Comparison of ENCODE assay signal across 16 cellular contexts in genomic region chr5:178177569-178177968, GRCh38. TPM values are rescaled to one million over a fixed set of nuclear protein-coding genes. Genes with fewer than 3 reads are reported as not detected.
A peak's percentile ranks its signal among the peaks of the same experiment; 100 is the strongest.
DNase-seq lines count a peak whose midpoint lies in the region; ATAC-seq and TF ChIP-seq lines count a peak whose summit lies in the region.
"Had no signal": no experiment of that assay in that cellular context is flagged by ENCODE, and none has a peak within 500 bp of the region (broad histone marks: within the 10 kb centered on the region; RNA-seq: fewer than 3 reads in every experiment).

No MANE protein-coding gene starts in this region.

- H3K27ac ChIP-seq in HUES48 (ENCODE audit: low read depth, low read length), result no peak overlapping the region
- H3K27ac ChIP-seq in iPS-18a (ENCODE audit: low read length), result no peak overlapping the region
- H3K27ac ChIP-seq: A549, C4-2B had no signal

- no peak for TF ChIP-seq CTCF in WTC11 (IDR thresholded peaks at IDR 0.05)

- no peak overlapping the region for H3K4me3 Mint-ChIP-seq in WTC11
- H3K4me3 Mint-ChIP-seq: CD4-positive, alpha-beta memory T cell had no signal

- H3K9me3 ChIP-seq in HUES48 (ENCODE audit: control insufficient read depth, insufficient read depth, low read length) (no peaks in the 10 kb centered on the region), iPS-18a (ENCODE audit: control insufficient read depth, low read depth, low read length) (no peaks in the 10 kb centered on the region)
- H3K9me3 ChIP-seq: BE2C had no signal

- no peaks in the 10 kb centered on the region; the same call in 1 of the 2 replicates for H3K27me3 Mint-ChIP-seq in WTC11 (ENCODE audit: low read depth)

- DNase-seq in WTC11 (ENCODE audit: low spot score) (peak; percentile 43), mucosa of gallbladder (ENCODE audit: low spot score) (no peak), COR-L47 (lab: John Stamatoyannopoulos, UW) (no peak)
- DNase-seq: BE2C; CD4-positive, alpha-beta memory T cell; Karpas-422 had no signal

- CTCF ChIA-PET in WTC11 (lab: Charles Lee), result interaction anchor here (0.5 to 1.9 kb wide), 17 partner anchors 8 to 753 kb away, joined by 3 to 10 read pairs (median 5); partner anchors contain the start of genes HNRNPAB, NHP2 and PHYKPL

- ATAC-seq in WTC11 (peak; percentile 11), GM21737 (IDR thresholded peaks at IDR 0.05; ENCODE audit: unreplicated experiment) (no peak), GM18858 (IDR thresholded peaks at IDR 0.05; ENCODE audit: unreplicated experiment) (no peak)
- ATAC-seq: A549, GM12878, HepG2 had no signal

- peaks cover 46% of the 10 kb centered on the region for H3K4me1 Mint-ChIP-seq in WTC11

- POLR2A ChIA-PET in WTC11 (lab: Charles Lee), result interaction anchor here (1.0 kb wide), 2 partner anchors 15 to 26 kb away, joined by 3 read pairs; partner anchors contain the start of gene HNRNPAB

- H3K9me3 Mint-ChIP-seq in WTC11, result peaks cover 3% of the 10 kb centered on the region; the same call in 1 of the 2 replicates

- no peaks in the 10 kb centered on the region for H3K27me3 ChIP-seq in HUES48 (ENCODE audit: control insufficient read depth, insufficient read depth, low read length)
- no peaks in the 10 kb centered on the region for H3K27me3 ChIP-seq in iPS-18a (ENCODE audit: control insufficient read depth, insufficient read depth, low read length)
- H3K27me3 ChIP-seq: BE2C had no signal

- no peak overlapping the region for H3K4me3 ChIP-seq in HUES48 (ENCODE audit: low read depth, low read length)
- H3K4me3 ChIP-seq in iPS-18a (ENCODE audit: low read length), result no peak overlapping the region
- H3K4me3 ChIP-seq: A549, GM12878 had no signal

- H3K9ac ChIP-seq in HUES48 (ENCODE audit: low read depth, low read length), result 0 out of 2 replicates have a peak overlapping the region, but pooled peaks have one; percentile 5
- H3K9ac ChIP-seq in iPS-18a (ENCODE audit: low read length), result peak overlapping the region; percentile 15

- H3K36me3 Mint-ChIP-seq in WTC11, result peaks cover 2% of the 10 kb centered on the region; the same call in 1 of the 2 replicates
- H3K36me3 Mint-ChIP-seq: CD4-positive, alpha-beta memory T cell had no signal

- H3K36me3 ChIP-seq in HUES48 (ENCODE audit: control insufficient read depth, insufficient read depth, low read length), result no peaks in the 10 kb centered on the region
- H3K36me3 ChIP-seq in iPS-18a (ENCODE audit: control insufficient read depth, low read depth, low read length), result no peaks in the 10 kb centered on the region
- H3K36me3 ChIP-seq: BE2C had no signal

- peak overlapping the region; percentile 60; the same call in 1 of the 2 replicates for H3K27ac Mint-ChIP-seq in WTC11
- H3K27ac Mint-ChIP-seq: CD4-positive, alpha-beta memory T cell had no signal

- peaks cover 25% of the 10 kb centered on the region for H3K4me1 ChIP-seq in HUES48 (ENCODE audit: control insufficient read depth, insufficient read depth, low read length)
- H3K4me1 ChIP-seq in iPS-18a (ENCODE audit: control insufficient read depth, low read depth, low read length), result peaks cover 22% of the 10 kb centered on the region
- H3K4me1 ChIP-seq: A549, BE2C had no signal

TF ChIP-seq in WTC11, 78 proteins besides CTCF, POLR2A, EP300 and RAD21:
- TF ChIP-seq, protein P1, sequence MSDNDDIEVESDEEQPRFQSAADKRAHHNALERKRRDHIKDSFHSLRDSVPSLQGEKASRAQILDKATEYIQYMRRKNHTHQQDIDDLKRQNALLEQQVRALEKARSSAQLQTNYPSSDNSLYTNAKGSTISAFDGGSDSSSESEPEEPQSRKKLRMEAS (CRISPR knock-in tag; IDR thresholded peaks at IDR 0.05), result 0 out of 2 replicates have a peak, but pooled peaks have one; percentile 30
- TF ChIP-seq USF1 (CRISPR knock-in tag; IDR thresholded peaks at IDR 0.05), result 0 out of 2 replicates have a peak, but pooled peaks have one; percentile 25
- TF ChIP-seq FOXP1 (CRISPR knock-in tag; IDR thresholded peaks at IDR 0.05; ENCODE audit: borderline replicate concordance), result 0 out of 2 replicates have a peak, but pooled peaks have one; percentile 19
- no peak for TF ChIP-seq TEAD1 (CRISPR knock-in tag; IDR thresholded peaks at IDR 0.05)
TF ChIP-seq in WTC11: peak in this region for 3.

RNA-seq across cellular contexts. Expression of gene GMCL2, which starts 9.6 kb away (rescaled TPM):
- total RNA-seq in WTC11 (2021), result not detected in 3 replicates
- not detected for total RNA-seq in mucosa of gallbladder
- total RNA-seq: CD4-positive, alpha-beta memory T cell; GM12878; H4; HepG2; HT-29 had no signal

RNA-seq across cellular contexts. Expression of gene NHP2, which starts 23.9 kb away (rescaled TPM):
- 263 to 269 TPM (median 264 TPM) in 3 replicates for total RNA-seq in WTC11 (2021)
- total RNA-seq in mucosa of gallbladder, result 69.4 TPM

RNA-seq across cellular contexts. Expression of gene HNRNPAB, which starts 26.8 kb away (rescaled TPM):
- 414 to 457 TPM (median 419 TPM) in 3 replicates for total RNA-seq in WTC11 (2021)
- 110 TPM for total RNA-seq in mucosa of gallbladder

RNA-seq across cellular contexts. Expression of gene RMND5B, which starts 46.8 kb away (rescaled TPM):
- total RNA-seq in WTC11 (2021), result 86.1 to 93.3 TPM (median 92.5 TPM) in 3 replicates
- total RNA-seq in mucosa of gallbladder, result 43.7 TPM

RNA-seq across cellular contexts. Expression of gene PHYKPL, which starts 55.0 kb away (rescaled TPM):
- total RNA-seq in WTC11 (2021) (30.9 to 41.7 TPM (median 31.7 TPM) in 3 replicates), mucosa of gallbladder (95.4 TPM)
